2 cellular contexts compared by ENCODE assay signal in genomic region chr5:176994460-176995121, GRCh38.
TF ChIP-seq lines count a peak whose summit lies in the region.

No MANE protein-coding gene starts in this region.

TF ChIP-seq in endothelial cell of umbilical vein, 7 proteins besides CTCF, POLR2A, EP300 and RAD21 (continued from another document):
- peak; percentile 11 for TF ChIP-seq MAX (IDR thresholded peaks at IDR 0.05; ENCODE audit: insufficient read depth, insufficient read length)
- TF ChIP-seq FOS (IDR thresholded peaks at IDR 0.05; ENCODE audit: borderline replicate concordance, insufficient read depth, low read length): peak; percentile 51
- no peak for TF ChIP-seq MYC (IDR thresholded peaks at IDR 0.05; ENCODE audit: low read depth, low read length)
- TF ChIP-seq GATA2 (IDR thresholded peaks at IDR 0.05; ENCODE audit: insufficient read depth, insufficient read length, low read depth, low read length): peak; percentile 81
TF ChIP-seq in endothelial cell of umbilical vein: peak in this region for 5.

TF ChIP-seq in SK-N-SH, 30 proteins besides CTCF, POLR2A, EP300 and RAD21 (continued from another document):
- TF ChIP-seq MAX (IDR thresholded peaks at IDR 0.05; ENCODE audit: low read depth) (no peak), YY1 (IDR thresholded peaks at IDR 0.05; ENCODE audit: low read depth) (no peak), IRF3 (IDR thresholded peaks at IDR 0.05; ENCODE audit: low read depth, low read length) (no peak), FOXM1 (IDR thresholded peaks at IDR 0.05; ENCODE audit: low read depth) (no peak), RCOR1 (IDR thresholded peaks at IDR 0.05; ENCODE audit: low read length) (no peak), TAF1 (IDR thresholded peaks at IDR 0.05; ENCODE audit: borderline replicate concordance, low read depth, low read length) (no peak), SIN3A (IDR thresholded peaks at IDR 0.05; ENCODE audit: borderline replicate concordance, low read depth, low read length) (no peak), GABPA (IDR thresholded peaks at IDR 0.05; ENCODE audit: low read depth) (no peak), SMC3 (IDR thresholded peaks at IDR 0.05; ENCODE audit: low read depth, low read length) (no peak), TEAD4 (IDR thresholded peaks at IDR 0.05; ENCODE audit: borderline replicate concordance, insufficient read depth) (no peak), NFIC (IDR thresholded peaks at IDR 0.05; ENCODE audit: borderline replicate concordance) (no peak), RXRA (IDR thresholded peaks at IDR 0.05; ENCODE audit: borderline replicate concordance, low read depth) (no peak), USF1 (IDR thresholded peaks at IDR 0.05; ENCODE audit: borderline replicate concordance, low read depth) (no peak)
